In the genomic region with DNA sequence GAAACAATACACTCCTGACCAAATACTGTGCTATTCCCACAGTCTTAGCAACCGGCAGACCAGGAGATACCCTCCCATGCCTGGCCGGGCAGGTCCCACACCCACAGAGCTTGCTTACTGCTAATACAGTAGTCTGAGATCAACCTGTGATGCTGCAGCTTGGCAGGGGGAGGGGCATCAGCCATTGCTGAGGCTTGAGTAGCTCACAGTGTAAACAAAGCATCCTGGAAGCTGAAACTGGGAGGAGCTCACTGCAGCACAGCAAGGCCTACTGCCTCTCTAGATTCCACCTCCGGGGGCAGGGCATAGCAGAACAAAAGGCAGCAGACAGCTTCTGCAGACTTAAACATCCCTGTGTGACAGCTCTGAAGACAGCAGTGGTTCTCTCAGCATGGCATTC, we compare ENCODE assay signal across 8 cellular contexts.
A peak's percentile ranks its signal among the peaks of the same experiment; 100 is the strongest.
DNase-seq lines count a peak whose midpoint lies in the region; FAIRE-seq and TF ChIP-seq lines count a peak whose summit lies in the region.
"Not testable (repeated sequence)": the region's sequence is repeated elsewhere in the genome, so short reads cannot be mapped to it uniquely, and the experiment has no call there.

No MANE protein-coding gene starts in this region.

- TF ChIP-seq CTCF in PC-9 (conservative IDR thresholded peaks at IDR 0.05); astrocyte of the spinal cord (IDR thresholded peaks at IDR 0.05; ENCODE audit: low read depth, low read length); kidney epithelial cell (IDR thresholded peaks at IDR 0.05; ENCODE audit: insufficient read depth, low read length, poor library complexity, severe bottlenecking): not testable (repeated sequence)

- BruUV-seq in PC-9 (replicated peaks; lab: Mats Ljungman, UMichigan): not testable (repeated sequence)

- not testable (repeated sequence) for H3K27me3 ChIP-seq in PC-9 (ENCODE audit: insufficient read depth, low read depth); kidney epithelial cell (ENCODE audit: control insufficient read depth, insufficient read depth, low read length); small intestine (ENCODE audit: control insufficient read depth in 2 of 2, insufficient read depth in 2 of 2, low read length in 2 of 2)

- in situ Hi-C loops in astrocyte of the spinal cord (cut with HindIII; ENCODE audit: low sequenced_read_pairs): not testable (repeated sequence)

- DNase-seq in DMS153 (lab: John Stamatoyannopoulos, UW) (peak; percentile 93), HT1080 (ENCODE audit: low read depth) (peak; percentile 59), NCI-H2081 (lab: John Stamatoyannopoulos, UW) (peak; percentile 9 to 43), PC-9 (peak; percentile 67 to 85), astrocyte of the spinal cord (ENCODE audit: low read depth, low spot score) (peak; percentile 25), fibroblast of peridontal ligament (ENCODE audit: extremely low read depth) (peak; percentile 65), kidney epithelial cell (ENCODE audit: low read depth) (peak; percentile 65), small intestine (peak; percentile 43)

- not testable (repeated sequence) for H3K79me2 ChIP-seq in PC-9 (ENCODE audit: low read depth)

- H3K4me1 ChIP-seq in PC-9 (replicated peaks; ENCODE audit: insufficient read depth): peaks cover 13% of the 10 kb centered on the region
- not testable (repeated sequence) for H3K4me1 ChIP-seq in small intestine (ENCODE audit: control insufficient read depth in 2 of 2, insufficient read depth in 1 of 2, low read depth in 1 of 2, low read length in 1 of 2)

- not testable (repeated sequence) for H3K4me3 ChIP-seq in PC-9; astrocyte of the spinal cord (ENCODE audit: low read depth, low read length); kidney epithelial cell (ENCODE audit: low read depth, low read length); small intestine (ENCODE audit: low read depth in 1 of 2, low read length in 2 of 2)

- not testable (repeated sequence) for H3K9me3 ChIP-seq in PC-9 (ENCODE audit: insufficient read depth, low read depth); small intestine (ENCODE audit: control insufficient read depth, low read depth)

- H3K36me3 ChIP-seq in PC-9 (ENCODE audit: low read depth); kidney epithelial cell (ENCODE audit: control insufficient read depth, insufficient read depth, low read length); small intestine (ENCODE audit: control insufficient read depth in 2 of 2, insufficient read depth in 2 of 2, low read length in 2 of 2): not testable (repeated sequence)

- CTCF ChIA-PET in PC-9 (lab: Charles Lee): not testable (repeated sequence)

- H2AFZ ChIP-seq in PC-9: not testable (repeated sequence)

- intact Hi-C loops in PC-9 (cut with micrococcal nuclease; ENCODE audit: unreplicated experiment): not testable (repeated sequence)

- not testable (repeated sequence) for H3K27ac ChIP-seq in PC-9; small intestine (ENCODE audit: low read depth in 1 of 2, low read length in 1 of 2)

- 37 to 51% (median 45%) methylated on average over 3 of the region's 3 CpGs for WGBS in small intestine, 3 donors

- POLR2A ChIA-PET in PC-9 (lab: Charles Lee; ENCODE audit: unreplicated experiment): interaction anchor here (0.6 kb wide), 1 partner anchor 88 kb away, joined by 3 read pairs; no protein-coding TSS in a partner anchor

- not testable (repeated sequence) for H3F3A ChIP-seq in PC-9 (ENCODE audit: insufficient read depth, low read depth)

- H3K9me2 ChIP-seq in PC-9 (ENCODE audit: insufficient read depth): not testable (repeated sequence)

- not testable (repeated sequence) for FAIRE-seq in small intestine (lab: Jason Lieb, UNC)

- peak overlapping the region; percentile 34 for H3K4me2 ChIP-seq in PC-9

- not testable (repeated sequence) for H4K20me1 ChIP-seq in PC-9 (ENCODE audit: insufficient read depth)

Comparison
In these comparisons a context has a peak if more than half of its experiments do, and no peak if none do; other contexts are left out.
1. DNase-seq: peak in every context shown above with its lines; median percentile 93 in DMS153; 76 in PC-9; 65 in fibroblast of peridontal ligament; 65 in kidney epithelial cell; 59 in HT1080; 43 in small intestine; 26 in NCI-H2081; 25 in astrocyte of the spinal cord.